ENCODE assay signal across 2 cellular contexts in genomic region chr15:56757884-56758283, GRCh38.
TF ChIP-seq lines count a peak whose summit lies in the region.

No MANE protein-coding gene starts in this region.

TF ChIP-seq in IMR-90, 13 proteins besides CTCF, POLR2A, EP300 and RAD21:
- TF ChIP-seq RCOR1 (IDR thresholded peaks at IDR 0.05; ENCODE audit: insufficient replicate concordance, low read length) (no peak), NFE2L2 (IDR thresholded peaks at IDR 0.05; ENCODE audit: low read depth, low read length) (no peak), CHD1 (IDR thresholded peaks at IDR 0.05; ENCODE audit: low read depth, low read length) (no peak), CEBPB (IDR thresholded peaks at IDR 0.05; ENCODE audit: low read depth, low read length) (no peak), ELK1 (IDR thresholded peaks at IDR 0.05; ENCODE audit: borderline replicate concordance, low read depth, low read length) (no peak), RFX5 (IDR thresholded peaks at IDR 0.05; ENCODE audit: low read depth, low read length) (no peak), USF2 (IDR thresholded peaks at IDR 0.05; ENCODE audit: low read depth, low read length) (no peak), BHLHE40 (IDR thresholded peaks at IDR 0.05; ENCODE audit: low read depth, low read length) (no peak), MAZ (IDR thresholded peaks at IDR 0.05; ENCODE audit: borderline replicate concordance, low read depth, low read length) (no peak), MAFK (IDR thresholded peaks at IDR 0.05; ENCODE audit: low read depth, low read length) (no peak), MXI1 (IDR thresholded peaks at IDR 0.05; ENCODE audit: borderline replicate concordance, low read depth, low read length) (no peak)
TF ChIP-seq in IMR-90: peak in this region for 0.

TF ChIP-seq in H1, 55 proteins besides CTCF, POLR2A, EP300 and RAD21:
- TF ChIP-seq BACH1 (IDR thresholded peaks at IDR 0.05; ENCODE audit: low read length) (no peak), ATF2 (IDR thresholded peaks at IDR 0.05; ENCODE audit: low read length) (no peak), CHD7 (IDR thresholded peaks at IDR 0.05; ENCODE audit: insufficient replicate concordance, low read length) (no peak), HDAC6 (IDR thresholded peaks at IDR 0.05; ENCODE audit: low read depth, low read length) (no peak), SIX5 (IDR thresholded peaks at IDR 0.05; ENCODE audit: low read depth, low read length) (no peak), HDAC2 (IDR thresholded peaks at IDR 0.05; ENCODE audit: borderline replicate concordance in 1 of 2, low read depth in 2 of 2, low read length in 2 of 2) (no peak), EZH2 (IDR thresholded peaks at IDR 0.05; ENCODE audit: low read depth, low read length, severe bottlenecking) (no peak), TAF7 (optimal IDR thresholded peaks at IDR 0.05; ENCODE audit: borderline replicate concordance, low read depth, low read length) (no peak), CBX5 (IDR thresholded peaks at IDR 0.05; ENCODE audit: low read depth, low read length) (no peak), GTF2F1 (IDR thresholded peaks at IDR 0.05; ENCODE audit: borderline replicate concordance, low read depth, low read length) (no peak), TEAD4 (IDR thresholded peaks at IDR 0.05; ENCODE audit: low read depth, low read length) (no peak), SRF (IDR thresholded peaks at IDR 0.05; ENCODE audit: low read depth, low read length) (no peak), MAFK (IDR thresholded peaks at IDR 0.05; ENCODE audit: low read depth, low read length) (no peak), CEBPB (IDR thresholded peaks at IDR 0.05; ENCODE audit: low read depth, low read length) (no peak), SUZ12 (IDR thresholded peaks at IDR 0.05; ENCODE audit: low read length) (no peak), FOSL1 (IDR thresholded peaks at IDR 0.05; ENCODE audit: insufficient read depth, low read depth, low read length) (no peak), GABPA (IDR thresholded peaks at IDR 0.05; ENCODE audit: borderline replicate concordance, insufficient read depth, low read length) (no peak)
